7 cellular contexts compared by ENCODE assay signal in genomic region chr12:9469956-9470355, GRCh38.
DNase-seq lines count a peak whose midpoint lies in the region; ATAC-seq and TF ChIP-seq lines count a peak whose summit lies in the region.
"Not testable (repeated sequence)": the region's sequence is repeated elsewhere in the genome, so short reads cannot be mapped to it uniquely, and the experiment has no call there.

No MANE protein-coding gene starts in this region.

- POLR2A ChIA-PET in activated CD8-positive, alpha-beta T cell treated with anti-CD3 and anti-CD28 coated beads, Interleukin-2, amount 10 ng/mL, durations not matched to agents 7 days and 5 days (lab: Charles Lee) = not testable (repeated sequence)

- ATAC-seq in DND-41 (ENCODE audit: insufficient read depth, low read depth); activated CD8-positive, alpha-beta T cell treated with anti-CD3 and anti-CD28 coated beads, Interleukin-2, amount 10 ng/mL, durations not matched to agents 7 days and 5 days; central memory CD8-positive, alpha-beta T cell (replicated peaks; ENCODE audit: extremely low read depth, poor library complexity, severe bottlenecking): not testable (repeated sequence)
- peak; percentile 82 to 84 for ATAC-seq in activated CD4-positive, CD25-positive, alpha-beta regulatory T cell treated with anti-CD3 and anti-CD28 coated beads, Interleukin-2, amount 50 U/mL, for 24 hours
- ATAC-seq in natural killer cell treated with Interleukin-12 subunit alpha and Interleukin-12 subunit beta and Interleukin-15 and Interleukin-18, amount 100 ng/mL, for 72 hours = peak; percentile 25 to 55

- CTCF ChIA-PET in activated CD8-positive, alpha-beta T cell treated with anti-CD3 and anti-CD28 coated beads, Interleukin-2, amount 10 ng/mL, durations not matched to agents 7 days and 5 days (lab: Charles Lee) = interaction anchor here (0.8 to 2.3 kb wide), 8 partner anchors 14 to 447 kb away, joined by 3 to 17 read pairs (median 4); no protein-coding TSS in a partner anchor
- CTCF ChIA-PET in activated naive CD4-positive, alpha-beta T cell treated with anti-CD3 and anti-CD28 coated beads for 36 hours (lab: Charles Lee) = interaction anchor here (1.8 kb wide), 1 partner anchor 139 kb away, joined by 11 read pairs; no protein-coding TSS in a partner anchor

- H3K27ac Mint-ChIP-seq in activated CD8-positive, alpha-beta T cell treated with anti-CD3 and anti-CD28 coated beads, Interleukin-2, amount 10 ng/mL, durations not matched to agents 7 days and 5 days = peak overlapping the region; percentile 86
- H3K27ac Mint-ChIP-seq in activated naive CD4-positive, alpha-beta T cell treated with anti-CD3 and anti-CD28 coated beads for 36 hours = peak overlapping the region; percentile 2
- peak overlapping the region; percentile 70 for H3K27ac Mint-ChIP-seq in central memory CD8-positive, alpha-beta T cell (ENCODE audit: low read depth)
- H3K27ac Mint-ChIP-seq in natural killer cell treated with Interleukin-12 subunit alpha and Interleukin-12 subunit beta and Interleukin-15 and Interleukin-18, amount 100 ng/mL, for 72 hours = peak overlapping the region; percentile 77 to 97

- not testable (repeated sequence) for H3K9me3 ChIP-seq in DND-41 (ENCODE audit: insufficient read depth, low read length, severe bottlenecking); Karpas-422 (ENCODE audit: low read length)

- peaks cover 32% of the 10 kb centered on the region for H3K4me1 Mint-ChIP-seq in activated CD8-positive, alpha-beta T cell treated with anti-CD3 and anti-CD28 coated beads, Interleukin-2, amount 10 ng/mL, durations not matched to agents 7 days and 5 days (ENCODE audit: low read depth)
- H3K4me1 Mint-ChIP-seq in activated naive CD4-positive, alpha-beta T cell treated with anti-CD3 and anti-CD28 coated beads for 36 hours (ENCODE audit: low read depth) = peaks cover 22% of the 10 kb centered on the region
- peaks cover 23% of the 10 kb centered on the region for H3K4me1 Mint-ChIP-seq in central memory CD8-positive, alpha-beta T cell
- H3K4me1 Mint-ChIP-seq in natural killer cell treated with Interleukin-12 subunit alpha and Interleukin-12 subunit beta and Interleukin-15 and Interleukin-18, amount 100 ng/mL, for 72 hours (ENCODE audit: low read depth in 2 of 2) = peaks cover 18 to 31% of the 10 kb centered on the region in 2 donors

- H3K27me3 Mint-ChIP-seq in activated CD8-positive, alpha-beta T cell treated with anti-CD3 and anti-CD28 coated beads, Interleukin-2, amount 10 ng/mL, durations not matched to agents 7 days and 5 days (ENCODE audit: low read depth); activated naive CD4-positive, alpha-beta T cell treated with anti-CD3 and anti-CD28 coated beads for 36 hours (ENCODE audit: low read depth); central memory CD8-positive, alpha-beta T cell; natural killer cell treated with Interleukin-12 subunit alpha and Interleukin-12 subunit beta and Interleukin-15 and Interleukin-18, amount 100 ng/mL, for 72 hours: not testable (repeated sequence)

- not testable (repeated sequence) for H3K9ac ChIP-seq in DND-41 (ENCODE audit: low read depth, low read length); Karpas-422 (ENCODE audit: low read length)

- H3K4me3 Mint-ChIP-seq in activated CD8-positive, alpha-beta T cell treated with anti-CD3 and anti-CD28 coated beads, Interleukin-2, amount 10 ng/mL, durations not matched to agents 7 days and 5 days = peak overlapping the region; percentile 4
- H3K4me3 Mint-ChIP-seq in activated naive CD4-positive, alpha-beta T cell treated with anti-CD3 and anti-CD28 coated beads for 36 hours; central memory CD8-positive, alpha-beta T cell: not testable (repeated sequence)
- H3K4me3 Mint-ChIP-seq in natural killer cell treated with Interleukin-12 subunit alpha and Interleukin-12 subunit beta and Interleukin-15 and Interleukin-18, amount 100 ng/mL, for 72 hours = peak overlapping the region; percentile 77

- peak overlapping the region; percentile 50; the same call in 1 of the 2 replicates for H2AFZ ChIP-seq in DND-41 (ENCODE audit: low read depth, low read length)
- 0 out of 2 replicates have a peak overlapping the region, but pooled peaks have one; percentile 42 for H2AFZ ChIP-seq in Karpas-422 (ENCODE audit: low read length)

- H3K9me2 ChIP-seq in Karpas-422 (replicated peaks; ENCODE audit: insufficient read depth, low read length) = not testable (repeated sequence)

- TF ChIP-seq CTCF in DND-41 (IDR thresholded peaks at IDR 0.05; ENCODE audit: borderline replicate concordance, extremely low read depth, low read length, poor library complexity, severe bottlenecking) = not testable (repeated sequence)

- H3K36me3 Mint-ChIP-seq in activated CD8-positive, alpha-beta T cell treated with anti-CD3 and anti-CD28 coated beads, Interleukin-2, amount 10 ng/mL, durations not matched to agents 7 days and 5 days (ENCODE audit: low read depth); activated naive CD4-positive, alpha-beta T cell treated with anti-CD3 and anti-CD28 coated beads for 36 hours (ENCODE audit: low read depth); central memory CD8-positive, alpha-beta T cell (ENCODE audit: insufficient read depth); natural killer cell treated with Interleukin-12 subunit alpha and Interleukin-12 subunit beta and Interleukin-15 and Interleukin-18, amount 100 ng/mL, for 72 hours: not testable (repeated sequence)

- intact Hi-C loops in activated naive CD4-positive, alpha-beta T cell treated with anti-CD3 and anti-CD28 coated beads for 36 hours (cut with micrococcal nuclease) = loop anchor here (1.0 kb wide), 1 partner anchor 139 kb away; no protein-coding TSS in a partner anchor

- H3K4me2 ChIP-seq in DND-41 (ENCODE audit: insufficient read depth, low read length); Karpas-422 (ENCODE audit: low read depth, low read length, poor library complexity, severe bottlenecking): not testable (repeated sequence)

- H3K4me1 ChIP-seq in DND-41 (ENCODE audit: insufficient read depth, low read length) (peaks cover 13% of the 10 kb centered on the region), Karpas-422 (ENCODE audit: low read length) (peaks cover 13% of the 10 kb centered on the region)

- H3K27me3 ChIP-seq in DND-41 (ENCODE audit: insufficient read depth, low read length, poor library complexity); Karpas-422 (ENCODE audit: low read length): not testable (repeated sequence)

- H3K79me2 ChIP-seq in DND-41 (ENCODE audit: insufficient read depth, low read length); Karpas-422 (ENCODE audit: low read length): not testable (repeated sequence)

- H3K9me3 Mint-ChIP-seq in activated CD8-positive, alpha-beta T cell treated with anti-CD3 and anti-CD28 coated beads, Interleukin-2, amount 10 ng/mL, durations not matched to agents 7 days and 5 days (ENCODE audit: insufficient read depth); activated naive CD4-positive, alpha-beta T cell treated with anti-CD3 and anti-CD28 coated beads for 36 hours; central memory CD8-positive, alpha-beta T cell; natural killer cell treated with Interleukin-12 subunit alpha and Interleukin-12 subunit beta and Interleukin-15 and Interleukin-18, amount 100 ng/mL, for 72 hours: not testable (repeated sequence)

- not testable (repeated sequence) for H3K36me3 ChIP-seq in DND-41 (ENCODE audit: insufficient read depth, low read length); Karpas-422 (ENCODE audit: insufficient read depth, low read length)

- DNase-seq in DND-41; Karpas-422; activated CD8-positive, alpha-beta T cell treated with anti-CD3 and anti-CD28 coated beads, Interleukin-2, amount 10 ng/mL, durations not matched to agents 7 days and 5 days; activated naive CD4-positive, alpha-beta T cell treated with anti-CD3 and anti-CD28 coated beads for 36 hours; central memory CD8-positive, alpha-beta T cell (ENCODE audit: low spot score in 2 of 2); natural killer cell treated with Interleukin-12 subunit alpha and Interleukin-12 subunit beta and Interleukin-15 and Interleukin-18, amount 100 ng/mL, for 72 hours (ENCODE audit: low spot score): not testable (repeated sequence)

- H3K27ac ChIP-seq in DND-41 (ENCODE audit: low read length); Karpas-422 (ENCODE audit: low read length): not testable (repeated sequence)

- not testable (repeated sequence) for H4K20me1 ChIP-seq in DND-41 (ENCODE audit: insufficient read depth, low read length); Karpas-422 (ENCODE audit: insufficient read depth, low read depth, low read length)

- not testable (repeated sequence) for H3K4me3 ChIP-seq in DND-41 (ENCODE audit: low read depth in 1 of 2, low read length in 2 of 2); Karpas-422 (ENCODE audit: low read length)

Comparison
In these comparisons a context has a peak if more than half of its experiments do, and no peak if none do; other contexts are left out.
1. H3K27ac Mint-ChIP-seq: peak in every context shown above with its lines; median percentile 87 in natural killer cell treated with Interleukin-12 subunit alpha and Interleukin-12 subunit beta and Interleukin-15 and Interleukin-18, amount 100 ng/mL, for 72 hours; 86 in activated CD8-positive, alpha-beta T cell treated with anti-CD3 and anti-CD28 coated beads, Interleukin-2, amount 10 ng/mL, durations not matched to agents 7 days and 5 days; 70 in central memory CD8-positive, alpha-beta T cell; 2 in activated naive CD4-positive, alpha-beta T cell treated with anti-CD3 and anti-CD28 coated beads for 36 hours.